Comparison of ENCODE assay signal across 34 cellular contexts in genomic region chr10:44217274-44217820, GRCh38.
"Had no signal": no experiment of that assay in that cellular context is flagged by ENCODE, and none has a peak within 500 bp of the region (broad histone marks: within the 10 kb centered on the region; RNA-seq: fewer than 3 reads in every experiment).

No MANE protein-coding gene starts in this region.

- DNase-seq: activated B cell treated with CpG ODN at 0.5 μM for 24 hours; activated CD4-positive, alpha-beta memory T cell treated with anti-CD3 and anti-CD28 coated beads for 36 hours; activated CD4-positive, alpha-beta T cell treated with anti-CD3 and anti-CD28 coated beads for 4 hours; activated CD4-positive, alpha-beta T cell treated with anti-CD3 and anti-CD28 coated beads, Interleukin-2, amount 10 ng/mL, durations not matched to agents 24 days and 14 days; activated CD4-positive, alpha-beta T cell treated with anti-CD3 and anti-CD28 coated beads, Interleukin-2, amount 50 U/mL, for 1 hour; activated CD4-positive, alpha-beta T cell treated with anti-CD3 and anti-CD28 coated beads, Interleukin-2, amount 50 U/mL, for 4 hours; activated CD4-positive, CD25-positive, alpha-beta regulatory T cell treated with anti-CD3 and anti-CD28 coated beads, Interleukin-2, amount 50 U/mL, for 72 hours; activated CD8-positive, alpha-beta memory T cell treated with anti-CD3 and anti-CD28 coated beads, Interleukin-2, amount 50 U/mL, for 4 hours; activated CD8-positive, alpha-beta T cell treated with anti-CD3 and anti-CD28 coated beads for 36 hours; activated effector memory CD4-positive, alpha-beta T cell treated with Interleukin-2 at 50 U/mL for 16 hours; activated gamma-delta T cell; activated naive CD4-positive, alpha-beta T cell treated with anti-CD3 and anti-CD28 coated beads, Interleukin-2, amount 10 ng/mL, durations not matched to agents 7 days and 5 days; activated naive CD4-positive, alpha-beta T cell treated with Interleukin-2 at 50 U/mL for 16 hours; activated naive CD8-positive, alpha-beta T cell treated with anti-CD3 and anti-CD28 coated beads, Interleukin-2, amount 10 ng/mL, durations not matched to agents 7 days and 5 days; activated naive CD8-positive, alpha-beta T cell treated with anti-CD3 and anti-CD28 coated beads, Interleukin-2, amount 50 U/mL, for 24 hours; activated T-cell treated with anti-CD3 and anti-CD28 coated beads for 4 hours; activated T-cell treated with anti-CD3 and anti-CD28 coated beads, Interleukin-2, amount 50 U/mL, for 1 hour; activated T-cell treated with anti-CD3 and anti-CD28 coated beads, Interleukin-2, amount 50 U/mL, for 4 hours; amygdala; anterior cingulate cortex; body of pancreas; brain microvascular endothelial cell; central memory CD4-positive, alpha-beta T cell; SW 1271; T-helper 1 cell; T-helper 2 cell; T-helper 9 cell had no signal

- H3K4me1 ChIP-seq: body of pancreas, breast epithelium had no signal

- H3K27ac Mint-ChIP-seq: activated B cell treated with CpG ODN at 0.5 μM for 24 hours; activated CD4-positive, alpha-beta memory T cell treated with anti-CD3 and anti-CD28 coated beads for 36 hours; activated CD4-positive, alpha-beta T cell treated with anti-CD3 and anti-CD28 coated beads, Interleukin-2, amount 10 ng/mL, durations not matched to agents 24 days and 14 days; activated CD8-positive, alpha-beta T cell treated with anti-CD3 and anti-CD28 coated beads for 36 hours; activated naive CD4-positive, alpha-beta T cell treated with anti-CD3 and anti-CD28 coated beads, Interleukin-2, amount 10 ng/mL, durations not matched to agents 7 days and 5 days; activated naive CD4-positive, alpha-beta T cell treated with anti-CD3 and anti-CD28 coated beads, Interleukin-2, amount 50 U/mL, for 24 hours; activated naive CD8-positive, alpha-beta T cell; activated naive CD8-positive, alpha-beta T cell treated with anti-CD3 and anti-CD28 coated beads, Interleukin-2, amount 10 ng/mL, durations not matched to agents 7 days and 5 days; activated naive CD8-positive, alpha-beta T cell treated with anti-CD3 and anti-CD28 coated beads, Interleukin-2, amount 50 U/mL, for 24 hours; activated T-helper 2 cell treated with anti-CD3 and anti-CD28 coated beads, Interferon-gamma antibody, Interleukin-2, Interleukin-4, amounts not matched to agents 10 μg/mL and 5 μg/mL and 100 μg/mL, durations not matched to agents 14 hours and 24 hours and 36 hours; T-helper 1 cell treated with Interleukin-12 subunit alpha and Interleukin-12 subunit beta and Interleukin-4 antibody, amounts not matched to agents 30 μg/mL and 1 μg/mL, for 36 hours; T-helper 2 cell treated with Interferon-gamma antibody and Interleukin-4, amounts not matched to agents 5 μg/mL and 100 μg/mL, for 36 hours had no signal

- H3K9me3 ChIP-seq: body of pancreas had no signal

- H3K4me3 ChIP-seq: body of pancreas, breast epithelium had no signal

- H3K9me3 Mint-ChIP-seq: T-helper 2 cell treated with Interferon-gamma antibody and Interleukin-4, amounts not matched to agents 5 μg/mL and 100 μg/mL, for 36 hours had no signal

- H3K27me3 Mint-ChIP-seq: activated B cell treated with CpG ODN at 0.5 μM for 24 hours; activated CD4-positive, alpha-beta T cell treated with anti-CD3 and anti-CD28 coated beads, Interleukin-2, amount 10 ng/mL, durations not matched to agents 24 days and 14 days; activated naive CD4-positive, alpha-beta T cell treated with anti-CD3 and anti-CD28 coated beads, Interleukin-2, amount 10 ng/mL, durations not matched to agents 7 days and 5 days; activated naive CD8-positive, alpha-beta T cell treated with anti-CD3 and anti-CD28 coated beads, Interleukin-2, amount 50 U/mL, for 24 hours had no signal

- H3K27me3 ChIP-seq: body of pancreas, brain microvascular endothelial cell, breast epithelium had no signal

- H3K36me3 Mint-ChIP-seq: activated CD4-positive, alpha-beta memory T cell treated with anti-CD3 and anti-CD28 coated beads for 36 hours; activated naive CD4-positive, alpha-beta T cell treated with anti-CD3 and anti-CD28 coated beads, Interleukin-2, amount 10 ng/mL, durations not matched to agents 7 days and 5 days; activated naive CD4-positive, alpha-beta T cell treated with anti-CD3 and anti-CD28 coated beads, Interleukin-2, amount 50 U/mL, for 24 hours; activated naive CD8-positive, alpha-beta T cell; activated naive CD8-positive, alpha-beta T cell treated with anti-CD3 and anti-CD28 coated beads, Interleukin-2, amount 10 ng/mL, durations not matched to agents 7 days and 5 days had no signal

- H3K4me1 Mint-ChIP-seq: activated B cell treated with CpG ODN at 0.5 μM for 24 hours; activated CD4-positive, alpha-beta T cell treated with anti-CD3 and anti-CD28 coated beads, Interleukin-2, amount 10 ng/mL, durations not matched to agents 24 days and 14 days; activated naive CD4-positive, alpha-beta T cell treated with anti-CD3 and anti-CD28 coated beads, Interleukin-2, amount 10 ng/mL, durations not matched to agents 7 days and 5 days; activated naive CD4-positive, alpha-beta T cell treated with anti-CD3 and anti-CD28 coated beads, Interleukin-2, amount 50 U/mL, for 24 hours; activated naive CD8-positive, alpha-beta T cell treated with anti-CD3 and anti-CD28 coated beads, Interleukin-2, amount 10 ng/mL, durations not matched to agents 7 days and 5 days; activated naive CD8-positive, alpha-beta T cell treated with anti-CD3 and anti-CD28 coated beads, Interleukin-2, amount 50 U/mL, for 24 hours had no signal

- H3K36me3 ChIP-seq: brain microvascular endothelial cell, breast epithelium had no signal

- ATAC-seq: activated CD8-positive, alpha-beta T cell treated with anti-CD3 and anti-CD28 coated beads for 36 hours; activated naive CD8-positive, alpha-beta T cell treated with anti-CD3 and anti-CD28 coated beads, Interleukin-2, amount 50 U/mL, for 24 hours; activated T-cell treated with anti-CD3 and anti-CD28 coated beads, Interleukin-2, amount 50 U/mL, for 4 hours; body of pancreas had no signal

- H3K27ac ChIP-seq: body of pancreas, brain microvascular endothelial cell, breast epithelium, VCaP had no signal

- H3K4me3 Mint-ChIP-seq: activated B cell treated with CpG ODN at 0.5 μM for 24 hours; activated CD4-positive, alpha-beta memory T cell treated with anti-CD3 and anti-CD28 coated beads for 36 hours; activated CD4-positive, alpha-beta T cell treated with anti-CD3 and anti-CD28 coated beads, Interleukin-2, amount 10 ng/mL, durations not matched to agents 24 days and 14 days; activated CD8-positive, alpha-beta T cell treated with anti-CD3 and anti-CD28 coated beads for 36 hours; activated naive CD4-positive, alpha-beta T cell treated with anti-CD3 and anti-CD28 coated beads, Interleukin-2, amount 10 ng/mL, durations not matched to agents 7 days and 5 days; activated naive CD4-positive, alpha-beta T cell treated with anti-CD3 and anti-CD28 coated beads, Interleukin-2, amount 50 U/mL, for 24 hours; activated naive CD8-positive, alpha-beta T cell; activated naive CD8-positive, alpha-beta T cell treated with anti-CD3 and anti-CD28 coated beads, Interleukin-2, amount 10 ng/mL, durations not matched to agents 7 days and 5 days; activated naive CD8-positive, alpha-beta T cell treated with anti-CD3 and anti-CD28 coated beads, Interleukin-2, amount 50 U/mL, for 24 hours; activated T-cell treated with anti-CD3 and anti-CD28 coated beads, Interleukin-2, amount 50 U/mL, for 4 hours; T-helper 1 cell treated with Interleukin-12 subunit alpha and Interleukin-12 subunit beta and Interleukin-4 antibody, amounts not matched to agents 30 μg/mL and 1 μg/mL, for 36 hours; T-helper 2 cell treated with Interferon-gamma antibody and Interleukin-4, amounts not matched to agents 5 μg/mL and 100 μg/mL, for 36 hours had no signal
